In the genomic region with DNA sequence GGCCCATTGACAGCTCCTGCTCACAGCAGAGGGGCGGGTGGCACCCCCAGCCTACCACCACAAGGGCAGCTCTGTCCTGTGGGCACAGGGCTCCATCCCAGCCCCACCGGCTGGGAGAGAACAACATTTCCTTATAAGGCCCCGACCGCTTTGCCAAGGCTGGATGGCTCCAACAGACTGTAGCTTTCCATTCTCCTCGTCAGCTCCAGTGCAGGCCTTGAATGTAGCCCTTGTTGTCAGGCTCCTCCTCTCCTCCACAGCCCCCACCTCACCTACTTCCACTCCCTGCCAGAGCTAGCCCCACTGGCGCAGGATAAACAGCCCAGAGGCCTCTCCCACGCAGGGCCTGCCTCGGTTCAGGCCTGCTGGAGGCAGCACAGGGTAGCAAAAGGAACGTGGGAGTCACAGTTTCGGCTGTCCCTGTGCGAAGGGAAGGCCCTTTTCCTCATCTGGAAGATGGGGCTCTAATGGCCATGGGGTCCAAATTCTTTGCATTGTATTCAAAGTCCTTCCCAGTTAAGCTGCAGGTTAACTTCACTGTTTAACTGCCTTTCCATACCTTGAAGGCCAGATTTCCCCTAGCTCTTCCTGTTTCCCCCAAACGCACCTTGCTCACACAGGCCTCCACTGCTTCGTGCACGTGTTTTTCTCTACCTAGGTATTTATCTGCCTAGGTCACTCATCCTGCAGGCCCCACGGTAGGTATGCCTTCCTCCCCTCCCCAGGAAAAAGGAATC, we compare ENCODE assay signal across 8 cellular contexts.
A peak's percentile ranks its signal among the peaks of the same experiment; 100 is the strongest.
DNase-seq lines count a peak whose midpoint lies in the region; ATAC-seq and FAIRE-seq lines count a peak whose summit lies in the region.

No MANE protein-coding gene starts in this region.

- peak overlapping the region in 8 of 11 experiments; percentile 3 to 39 (median 18); a peak in 13 of 22 replicates for H3K4me2 ChIP-seq in BLaER1 treated with 17β-estradiol and CSF1 and Interleukin-3, amounts not matched to agents 10 nM and 100 nM

- H3K9ac ChIP-seq in BLaER1 treated with 17β-estradiol and CSF1 and Interleukin-3, amounts not matched to agents 10 nM and 100 nM, result no peak overlapping the region

- no peak for FAIRE-seq in HTR-8/SVneo (lab: Jason Lieb, UNC)

- H4K20me1 ChIP-seq in BLaER1 treated with 17β-estradiol and CSF1 and Interleukin-3, amounts not matched to agents 10 nM and 100 nM, result no peaks in the 10 kb centered on the region

- peak; percentile 95 for ATAC-seq in Right ventricle myocardium superior (ENCODE audit: poor library complexity)

- peaks cover 0 to 4% (median 0%) of the 10 kb centered on the region in 11 experiments; a peak in 1 of 22 replicates for H3K27me3 ChIP-seq in BLaER1 treated with 17β-estradiol and CSF1 and Interleukin-3, amounts not matched to agents 10 nM and 100 nM

- peaks cover 15 to 50% (median 35%) of the 10 kb centered on the region in 10 experiments; a peak in 19 of 20 replicates for H3K4me1 ChIP-seq in BLaER1 treated with 17β-estradiol and CSF1 and Interleukin-3, amounts not matched to agents 10 nM and 100 nM

- DNase-seq in UCSD-AML1 (lab: John Stamatoyannopoulos, UW; ENCODE audit: unreplicated experiment), result peak; percentile 34
- peak; percentile 90 for DNase-seq in Right ventricle myocardium superior
- peak; percentile 58 to 100 (median 98) for DNase-seq in nucleus accumbens (lab: John Stamatoyannopoulos, UW)
- no peak for DNase-seq in NCI-H187 treated with DMSO at 0.1 percent for 48 hours (lab: John Stamatoyannopoulos, UW)
- no peak for DNase-seq in HTR-8/SVneo (ENCODE audit: insufficient read length, low spot score)
- DNase-seq in NCI-H526 treated with DMSO at 0.1 percent for 48 hours (lab: John Stamatoyannopoulos, UW), result no peak
- no peak for DNase-seq in activated T-cell treated with anti-CD3 and anti-CD28 coated beads, Interleukin-2, amount 50 U/mL, for 48 hours

- H3K27ac ChIP-seq in BLaER1 treated with 17β-estradiol and CSF1 and Interleukin-3, amounts not matched to agents 10 nM and 100 nM, result no peak overlapping the region

- H3K4me3 ChIP-seq in BLaER1 treated with 17β-estradiol and CSF1 and Interleukin-3, amounts not matched to agents 10 nM and 100 nM, result no peak overlapping the region

- intact Hi-C loops in Right ventricle myocardium superior (cut with DNase I), result loop anchor here (5.0 to 10.0 kb wide), 2 partner anchors 102 to 900 kb away; a partner anchor contains a TSS

- H3K36me3 ChIP-seq in BLaER1 treated with 17β-estradiol and CSF1 and Interleukin-3, amounts not matched to agents 10 nM and 100 nM, result no peaks in the 10 kb centered on the region

- no peaks in the 10 kb centered on the region for H3K9me3 ChIP-seq in BLaER1 treated with 17β-estradiol and CSF1 and Interleukin-3, amounts not matched to agents 10 nM and 100 nM (replicated peaks in 1 of 11)

Comparison
In these comparisons a context has a peak if more than half of its experiments do, and no peak if none do; other contexts are left out.
1. DNase-seq: peak in UCSD-AML1 (single experiment), Right ventricle myocardium superior (single experiment) and nucleus accumbens (56 of 56); none in NCI-H187 treated with DMSO at 0.1 percent for 48 hours (single experiment), HTR-8/SVneo (single experiment), NCI-H526 treated with DMSO at 0.1 percent for 48 hours (single experiment) and activated T-cell treated with anti-CD3 and anti-CD28 coated beads, Interleukin-2, amount 50 U/mL, for 48 hours (0 of 2).